Comparison of ENCODE assay signal across 1 cellular context in the genomic region with DNA sequence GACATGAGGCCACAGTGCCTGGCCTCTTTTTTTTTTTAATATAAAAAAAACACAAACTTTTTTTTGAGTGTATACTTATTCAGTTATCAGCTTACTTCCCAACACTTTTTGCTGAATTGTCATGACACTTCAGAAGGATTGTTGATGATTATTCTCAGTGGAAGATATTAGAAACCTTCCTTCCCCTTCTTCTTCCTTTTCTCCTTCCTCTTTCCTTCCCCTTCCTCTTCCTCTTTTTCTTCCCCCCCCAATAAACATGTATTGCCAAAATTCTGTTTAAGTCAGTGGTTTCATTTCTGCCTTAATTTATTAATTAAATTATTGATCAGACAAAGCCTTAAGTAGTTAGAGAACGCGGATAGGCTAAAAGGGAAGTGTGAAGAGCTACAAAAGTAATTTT.
TF ChIP-seq lines count a peak whose summit lies in the region.

No MANE protein-coding gene starts in this region.

TF ChIP-seq in GM12878, 131 proteins besides CTCF, POLR2A, EP300 and RAD21:
- TF ChIP-seq LARP7 (IDR thresholded peaks at IDR 0.05) (no peak), CBFB (IDR thresholded peaks at IDR 0.05; ENCODE audit: low read depth) (no peak)
TF ChIP-seq in GM12878: peak in this region for 0.
